8 cellular contexts compared by ENCODE assay signal in the genomic region with DNA sequence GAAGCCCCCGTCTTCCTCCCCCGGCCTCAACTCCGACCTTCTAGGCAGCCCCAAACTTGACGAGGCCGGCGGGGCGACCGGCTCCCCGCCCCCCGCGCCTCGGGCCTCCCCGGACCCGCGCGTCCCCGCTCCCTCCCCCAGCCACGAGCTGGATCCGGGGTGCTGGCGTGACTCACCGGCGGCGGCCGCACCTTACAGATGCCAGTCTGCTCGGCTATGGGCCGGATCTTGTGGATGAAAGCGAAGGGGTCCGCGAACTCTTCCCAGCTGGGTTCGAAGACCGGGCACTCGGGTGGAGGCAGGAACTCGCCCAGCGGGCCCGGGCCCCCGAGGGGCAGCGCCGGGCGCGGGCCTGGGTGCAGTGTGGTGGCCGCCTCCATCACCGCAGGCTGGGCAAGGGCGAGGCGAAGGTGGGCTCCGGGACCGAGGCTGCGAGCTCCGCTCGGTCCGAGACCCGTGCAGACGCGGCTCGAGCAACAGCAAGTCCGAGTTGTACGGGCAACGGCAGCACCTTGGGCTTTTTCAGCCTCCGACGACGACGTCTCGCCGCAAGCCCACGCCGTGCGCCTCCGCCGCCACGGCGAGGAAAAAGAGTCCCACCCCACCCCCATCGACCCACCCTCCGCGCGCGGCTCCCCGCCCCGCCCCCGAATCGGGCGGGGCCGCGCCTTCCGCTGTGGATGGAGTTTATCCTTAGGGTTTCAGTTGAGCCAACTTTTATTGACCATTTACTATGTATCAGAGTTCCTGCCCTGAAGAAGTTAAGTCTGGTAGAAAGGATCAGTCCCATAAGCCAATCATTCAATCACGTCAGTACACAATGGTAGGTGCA. TPM values are rescaled to one million over a fixed set of nuclear protein-coding genes. Genes with fewer than 3 reads are reported as not detected.
DNase-seq lines count a peak whose midpoint lies in the region; ATAC-seq and TF ChIP-seq lines count a peak whose summit lies in the region.

A gene (minus strand): TSS at position 496 of the 832 bp plus-strand sequence. CDS start 116 bp downstream, at position 380.

- H3K4me3 Mint-ChIP-seq in activated CD8-positive, alpha-beta memory T cell treated with anti-CD3 and anti-CD28 coated beads, Interleukin-2, amount 10 ng/mL, durations not matched to agents 7 days and 5 days = peak within 1 kb of the TSS; percentile 78
- H3K4me3 Mint-ChIP-seq in endodermal cell = peak within 1 kb of the TSS; percentile 92
- H3K4me3 Mint-ChIP-seq in memory B cell = peak within 1 kb of the TSS; percentile 87

- ATAC-seq in activated CD8-positive, alpha-beta memory T cell treated with anti-CD3 and anti-CD28 coated beads, Interleukin-2, amount 10 ng/mL, durations not matched to agents 7 days and 5 days = peak; percentile 57
- ATAC-seq in memory B cell (ENCODE audit: low read depth) = peak; percentile 40
- ATAC-seq in HG03457 (IDR thresholded peaks at IDR 0.05; ENCODE audit: unreplicated experiment) = no peak

- no peaks in the 10 kb centered on the region for H3K36me3 ChIP-seq in endodermal cell (ENCODE audit: control insufficient read depth, insufficient read depth, low read length)

- H3K9me3 Mint-ChIP-seq in activated CD8-positive, alpha-beta memory T cell treated with anti-CD3 and anti-CD28 coated beads, Interleukin-2, amount 10 ng/mL, durations not matched to agents 7 days and 5 days (ENCODE audit: low read depth) = no peaks in the 10 kb centered on the region
- H3K9me3 Mint-ChIP-seq in endodermal cell = no peaks in the 10 kb centered on the region
- no peaks in the 10 kb centered on the region for H3K9me3 Mint-ChIP-seq in memory B cell

- DNase-seq in 8988T = peak; percentile 53
- peak; percentile 82 for DNase-seq in NCI-H82 (lab: John Stamatoyannopoulos, UW)
- peak; percentile 77 for DNase-seq in activated CD8-positive, alpha-beta memory T cell treated with anti-CD3 and anti-CD28 coated beads, Interleukin-2, amount 10 ng/mL, durations not matched to agents 7 days and 5 days
- DNase-seq in endodermal cell = peak; percentile 90
- DNase-seq in memory B cell (ENCODE audit: low spot score in 2 of 2) = peak; percentile 40 to 58
- DNase-seq in stimulated activated CD4-positive, alpha-beta T cell treated with anti-CD3 and anti-CD28 coated beads, TNF-alpha, amount 100 ng/mL, for 48 hours (ENCODE audit: low read depth in 3 of 3) = peak; percentile 53 to 57 (median 55)

- no peak for TF ChIP-seq CTCF in endodermal cell (conservative IDR thresholded peaks at IDR 0.05)

- H3K4me3 ChIP-seq in endodermal cell (ENCODE audit: low read length) = peak within 1 kb of the TSS; percentile 98

- no peaks in the 10 kb centered on the region for H3K9me3 ChIP-seq in endodermal cell (ENCODE audit: control insufficient read depth, low read length)

- CTCF ChIA-PET in activated CD8-positive, alpha-beta memory T cell treated with anti-CD3 and anti-CD28 coated beads, Interleukin-2, amount 10 ng/mL, durations not matched to agents 7 days and 5 days (lab: Charles Lee) = interaction anchor here (0.8 to 1.1 kb wide), 5 partner anchors 9 to 36 kb away, joined by 3 read pairs; no protein-coding TSS in a partner anchor

- H3K4me1 Mint-ChIP-seq in activated CD8-positive, alpha-beta memory T cell treated with anti-CD3 and anti-CD28 coated beads, Interleukin-2, amount 10 ng/mL, durations not matched to agents 7 days and 5 days = peaks cover 58% of the 10 kb centered on the region
- H3K4me1 Mint-ChIP-seq in endodermal cell (peaks cover 44% of the 10 kb centered on the region), memory B cell (peaks cover 28% of the 10 kb centered on the region)

- TF ChIP-seq POLR2A in GM19193 (IDR thresholded peaks at IDR 0.05; ENCODE audit: extremely low read depth, insufficient read depth, insufficient read length) = peak; percentile 69

- peak within 1 kb of the TSS; percentile 83 for H3K9ac ChIP-seq in endodermal cell (ENCODE audit: extremely low read depth, low read length, poor library complexity, severe bottlenecking)

- peaks cover 25% of the 10 kb centered on the region for H3K27me3 Mint-ChIP-seq in activated CD8-positive, alpha-beta memory T cell treated with anti-CD3 and anti-CD28 coated beads, Interleukin-2, amount 10 ng/mL, durations not matched to agents 7 days and 5 days
- peaks cover 31% of the 10 kb centered on the region for H3K27me3 Mint-ChIP-seq in endodermal cell (ENCODE audit: insufficient read depth)
- peaks cover 5% of the 10 kb centered on the region for H3K27me3 Mint-ChIP-seq in memory B cell

- WGBS in endodermal cell (ENCODE audit: insufficient coverage in 1 of 2, insufficient read length in 1 of 2), 2 experiments = 0 to 1% methylated on average over 9 to 71 of the region's 84 CpGs

- H3K27ac Mint-ChIP-seq in activated CD8-positive, alpha-beta memory T cell treated with anti-CD3 and anti-CD28 coated beads, Interleukin-2, amount 10 ng/mL, durations not matched to agents 7 days and 5 days = peak within 1 kb of the TSS; percentile 59
- H3K27ac Mint-ChIP-seq in endodermal cell (peak within 1 kb of the TSS; percentile 31), memory B cell (peak within 1 kb of the TSS; percentile 73)

- H3K27ac ChIP-seq in endodermal cell (ENCODE audit: low read depth, low read length) = peak within 1 kb of the TSS; percentile 77

- peaks cover 27% of the 10 kb centered on the region for H3K27me3 ChIP-seq in endodermal cell (ENCODE audit: control insufficient read depth, insufficient read depth, low read length, poor library complexity, severe bottlenecking)

- peaks cover 3% of the 10 kb centered on the region for H3K36me3 Mint-ChIP-seq in activated CD8-positive, alpha-beta memory T cell treated with anti-CD3 and anti-CD28 coated beads, Interleukin-2, amount 10 ng/mL, durations not matched to agents 7 days and 5 days
- H3K36me3 Mint-ChIP-seq in endodermal cell (ENCODE audit: low read depth) = peaks cover 4% of the 10 kb centered on the region
- H3K36me3 Mint-ChIP-seq in memory B cell = no peaks in the 10 kb centered on the region

- H3K4me1 ChIP-seq in endodermal cell (ENCODE audit: control insufficient read depth, insufficient read depth, low read length) = peaks cover 3% of the 10 kb centered on the region

RNA-seq across cellular contexts. Expression of the gene that starts here (rescaled TPM):
- 10 to 100 TPM; 31.1 to 69.9 TPM for total RNA-seq in activated CD8-positive, alpha-beta memory T cell treated with anti-CD3 and anti-CD28 coated beads, Interleukin-2, amount 10 ng/mL, durations not matched to agents 7 days and 5 days
- total RNA-seq in endodermal cell = 100 to 1,000 TPM; 207 to 219 TPM
- polyA plus RNA-seq in endodermal cell (2013, experiment 1 of 2) = 115 TPM
- 103 TPM for polyA plus RNA-seq in endodermal cell (2013, experiment 2 of 2)
